10 cellular contexts compared by ENCODE assay signal in the genomic region with DNA sequence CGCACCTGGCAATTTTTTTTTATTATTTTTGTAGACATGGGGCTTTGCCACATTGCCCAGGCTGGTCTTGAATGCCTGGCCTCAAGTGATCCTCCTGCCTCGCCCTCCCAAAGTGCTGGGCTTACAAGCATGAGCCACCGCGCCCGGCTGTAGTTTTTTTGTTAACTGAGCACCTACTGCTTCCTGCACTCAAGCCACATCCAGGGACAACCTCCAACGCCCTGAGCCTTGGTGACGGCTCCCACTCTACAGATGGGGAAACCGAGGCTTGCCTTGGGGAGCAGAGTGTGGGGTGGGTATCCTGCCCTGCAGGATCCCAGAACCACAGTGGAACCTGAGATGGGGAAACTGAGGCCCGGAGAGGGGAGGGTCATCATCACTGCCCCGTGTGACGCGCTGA. TPM values are rescaled to one million over a fixed set of nuclear protein-coding genes. Genes with fewer than 3 reads are reported as not detected.
"Had no signal": no experiment of that assay in that cellular context is flagged by ENCODE, and none has a peak within 500 bp of the region (broad histone marks: within the 10 kb centered on the region; RNA-seq: fewer than 3 reads in every experiment).

No MANE protein-coding gene starts in this region.

- ATAC-seq: HepG2 had no signal

- DNase-seq: IMR-90, KBM-7, KG1 had no signal

- H3K27ac ChIP-seq: HL-60, KMS-11 had no signal

- H3K9ac ChIP-seq: KMS-11 had no signal

- FAIRE-seq: HepG2, HTR-8/SVneo had no signal

- H3K4me2 ChIP-seq: KMS-11 had no signal

RNA-seq across cellular contexts. Expression of gene ELANE, which starts 3.0 kb away (rescaled TPM):
- total RNA-seq: HepG2, HT-29, HT1080, IMR-90 had no signal
- polyA plus RNA-seq: HepG2, IgD-negative memory B cell had no signal

RNA-seq across cellular contexts. Expression of gene CFD, which starts 4.3 kb away (rescaled TPM):
- total RNA-seq: HT1080 had no signal

RNA-seq across cellular contexts. Expression of gene PRTN3, which starts 14.3 kb away (rescaled TPM):
- total RNA-seq: HepG2, HT-29, HT1080, IMR-90 had no signal
- polyA plus RNA-seq: HepG2, IgD-negative memory B cell, IMR-90 had no signal

RNA-seq across cellular contexts. Expression of gene AZU1, which starts 27.5 kb away (rescaled TPM):
- total RNA-seq: HepG2, HT-29, HT1080, IMR-90 had no signal
- polyA plus RNA-seq: HepG2, IgD-negative memory B cell had no signal

RNA-seq across cellular contexts. Expression of gene PLPPR3, which starts 33.4 kb away (rescaled TPM):
- total RNA-seq: HT-29, HT1080 had no signal
- polyA plus RNA-seq: IgD-negative memory B cell had no signal
